1 cellular context compared by ENCODE assay signal in genomic region chr18:59139615-59140286, GRCh38.
TF ChIP-seq lines count a peak whose summit lies in the region.

Gene SEC11C (plus strand): TSS chr18:59139884. CDS start chr18:59139949, 65 bp downstream.

TF ChIP-seq in HepG2, 621 proteins besides CTCF, POLR2A, EP300 and RAD21 (continued from another document and continues in another):
- TF ChIP-seq, protein P1, sequence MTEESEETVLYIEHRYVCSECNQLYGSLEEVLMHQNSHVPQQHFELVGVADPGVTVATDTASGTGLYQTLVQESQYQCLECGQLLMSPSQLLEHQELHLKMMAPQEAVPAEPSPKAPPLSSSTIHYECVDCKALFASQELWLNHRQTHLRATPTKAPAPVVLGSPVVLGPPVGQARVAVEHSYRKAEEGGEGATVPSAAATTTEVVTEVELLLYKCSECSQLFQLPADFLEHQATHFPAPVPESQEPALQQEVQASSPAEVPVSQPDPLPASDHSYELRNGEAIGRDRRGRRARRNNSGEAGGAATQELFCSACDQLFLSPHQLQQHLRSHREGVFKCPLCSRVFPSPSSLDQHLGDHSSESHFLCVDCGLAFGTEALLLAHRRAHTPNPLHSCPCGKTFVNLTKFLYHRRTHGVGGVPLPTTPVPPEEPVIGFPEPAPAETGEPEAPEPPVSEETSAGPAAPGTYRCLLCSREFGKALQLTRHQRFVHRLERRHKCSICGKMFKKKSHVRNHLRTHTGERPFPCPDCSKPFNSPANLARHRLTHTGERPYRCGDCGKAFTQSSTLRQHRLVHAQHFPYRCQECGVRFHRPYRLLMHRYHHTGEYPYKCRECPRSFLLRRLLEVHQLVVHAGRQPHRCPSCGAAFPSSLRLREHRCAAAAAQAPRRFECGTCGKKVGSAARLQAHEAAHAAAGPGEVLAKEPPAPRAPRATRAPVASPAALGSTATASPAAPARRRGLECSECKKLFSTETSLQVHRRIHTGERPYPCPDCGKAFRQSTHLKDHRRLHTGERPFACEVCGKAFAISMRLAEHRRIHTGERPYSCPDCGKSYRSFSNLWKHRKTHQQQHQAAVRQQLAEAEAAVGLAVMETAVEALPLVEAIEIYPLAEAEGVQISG (CRISPR knock-in tag; IDR thresholded peaks at IDR 0.05) = peak; percentile 87
- peak; percentile 78 for TF ChIP-seq SP4 (CRISPR knock-in tag; IDR thresholded peaks at IDR 0.05)
- no peak for TF ChIP-seq ZNF275 (CRISPR knock-in tag; IDR thresholded peaks at IDR 0.05; ENCODE audit: borderline replicate concordance)
- TF ChIP-seq ZNF350 (CRISPR knock-in tag; IDR thresholded peaks at IDR 0.05; ENCODE audit: borderline replicate concordance, low read depth) = peak; percentile 53; the same call in 1 of the 2 replicates
- 0 out of 2 replicates have a peak, but pooled peaks have one; percentile 53 for TF ChIP-seq MIER3 (CRISPR knock-in tag; IDR thresholded peaks at IDR 0.05; ENCODE audit: borderline replicate concordance)
- peak; percentile 42 for TF ChIP-seq ZNF781 (CRISPR knock-in tag; IDR thresholded peaks at IDR 0.05; ENCODE audit: borderline replicate concordance, not compliant biosample characterization)
- TF ChIP-seq ZBTB7B (CRISPR knock-in tag; IDR thresholded peaks at IDR 0.05) = 0 out of 2 replicates have a peak, but pooled peaks have one; percentile 24
- TF ChIP-seq ZFP62 (CRISPR knock-in tag; IDR thresholded peaks at IDR 0.05) = peak; percentile 84; the same call in 1 of the 2 replicates
- TF ChIP-seq PHF21A (CRISPR knock-in tag; IDR thresholded peaks at IDR 0.05) = peak; percentile 60
- peak; percentile 43; the same call in 1 of the 2 replicates for TF ChIP-seq KAT7 (CRISPR knock-in tag; IDR thresholded peaks at IDR 0.05; ENCODE audit: borderline replicate concordance)
- TF ChIP-seq NFKB2 (CRISPR knock-in tag; IDR thresholded peaks at IDR 0.05; ENCODE audit: borderline replicate concordance) = 0 out of 2 replicates have a peak, but pooled peaks have one; percentile 39
- peak; percentile 86; the same call in 1 of the 2 replicates for TF ChIP-seq YEATS2 (CRISPR knock-in tag; IDR thresholded peaks at IDR 0.05; ENCODE audit: borderline replicate concordance)
- no peak for TF ChIP-seq FLYWCH1 (CRISPR knock-in tag; IDR thresholded peaks at IDR 0.05)
- 0 out of 2 replicates have a peak, but pooled peaks have one; percentile 39 for TF ChIP-seq ZNF749 (CRISPR knock-in tag; IDR thresholded peaks at IDR 0.05; ENCODE audit: borderline replicate concordance)
- peak; percentile 91 for TF ChIP-seq RBFOX2 (IDR thresholded peaks at IDR 0.05; ENCODE audit: low read depth, low read length)
- no peak for TF ChIP-seq EZH2 (conservative IDR thresholded peaks at IDR 0.05; ENCODE audit: low read depth, low read length)
- TF ChIP-seq, protein P2, sequence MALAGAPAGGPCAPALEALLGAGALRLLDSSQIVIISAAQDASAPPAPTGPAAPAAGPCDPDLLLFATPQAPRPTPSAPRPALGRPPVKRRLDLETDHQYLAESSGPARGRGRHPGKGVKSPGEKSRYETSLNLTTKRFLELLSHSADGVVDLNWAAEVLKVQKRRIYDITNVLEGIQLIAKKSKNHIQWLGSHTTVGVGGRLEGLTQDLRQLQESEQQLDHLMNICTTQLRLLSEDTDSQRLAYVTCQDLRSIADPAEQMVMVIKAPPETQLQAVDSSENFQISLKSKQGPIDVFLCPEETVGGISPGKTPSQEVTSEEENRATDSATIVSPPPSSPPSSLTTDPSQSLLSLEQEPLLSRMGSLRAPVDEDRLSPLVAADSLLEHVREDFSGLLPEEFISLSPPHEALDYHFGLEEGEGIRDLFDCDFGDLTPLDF (CRISPR knock-in tag; IDR thresholded peaks at IDR 0.05) = no peak
- peak in 1 of 2 experiments; percentile 32; a peak in 1 of 4 replicates for TF ChIP-seq ATF4 (CRISPR knock-in tag; IDR thresholded peaks at IDR 0.05)
- no peak for TF ChIP-seq ZFP36L1 (CRISPR knock-in tag; IDR thresholded peaks at IDR 0.05)
- TF ChIP-seq, protein P3, sequence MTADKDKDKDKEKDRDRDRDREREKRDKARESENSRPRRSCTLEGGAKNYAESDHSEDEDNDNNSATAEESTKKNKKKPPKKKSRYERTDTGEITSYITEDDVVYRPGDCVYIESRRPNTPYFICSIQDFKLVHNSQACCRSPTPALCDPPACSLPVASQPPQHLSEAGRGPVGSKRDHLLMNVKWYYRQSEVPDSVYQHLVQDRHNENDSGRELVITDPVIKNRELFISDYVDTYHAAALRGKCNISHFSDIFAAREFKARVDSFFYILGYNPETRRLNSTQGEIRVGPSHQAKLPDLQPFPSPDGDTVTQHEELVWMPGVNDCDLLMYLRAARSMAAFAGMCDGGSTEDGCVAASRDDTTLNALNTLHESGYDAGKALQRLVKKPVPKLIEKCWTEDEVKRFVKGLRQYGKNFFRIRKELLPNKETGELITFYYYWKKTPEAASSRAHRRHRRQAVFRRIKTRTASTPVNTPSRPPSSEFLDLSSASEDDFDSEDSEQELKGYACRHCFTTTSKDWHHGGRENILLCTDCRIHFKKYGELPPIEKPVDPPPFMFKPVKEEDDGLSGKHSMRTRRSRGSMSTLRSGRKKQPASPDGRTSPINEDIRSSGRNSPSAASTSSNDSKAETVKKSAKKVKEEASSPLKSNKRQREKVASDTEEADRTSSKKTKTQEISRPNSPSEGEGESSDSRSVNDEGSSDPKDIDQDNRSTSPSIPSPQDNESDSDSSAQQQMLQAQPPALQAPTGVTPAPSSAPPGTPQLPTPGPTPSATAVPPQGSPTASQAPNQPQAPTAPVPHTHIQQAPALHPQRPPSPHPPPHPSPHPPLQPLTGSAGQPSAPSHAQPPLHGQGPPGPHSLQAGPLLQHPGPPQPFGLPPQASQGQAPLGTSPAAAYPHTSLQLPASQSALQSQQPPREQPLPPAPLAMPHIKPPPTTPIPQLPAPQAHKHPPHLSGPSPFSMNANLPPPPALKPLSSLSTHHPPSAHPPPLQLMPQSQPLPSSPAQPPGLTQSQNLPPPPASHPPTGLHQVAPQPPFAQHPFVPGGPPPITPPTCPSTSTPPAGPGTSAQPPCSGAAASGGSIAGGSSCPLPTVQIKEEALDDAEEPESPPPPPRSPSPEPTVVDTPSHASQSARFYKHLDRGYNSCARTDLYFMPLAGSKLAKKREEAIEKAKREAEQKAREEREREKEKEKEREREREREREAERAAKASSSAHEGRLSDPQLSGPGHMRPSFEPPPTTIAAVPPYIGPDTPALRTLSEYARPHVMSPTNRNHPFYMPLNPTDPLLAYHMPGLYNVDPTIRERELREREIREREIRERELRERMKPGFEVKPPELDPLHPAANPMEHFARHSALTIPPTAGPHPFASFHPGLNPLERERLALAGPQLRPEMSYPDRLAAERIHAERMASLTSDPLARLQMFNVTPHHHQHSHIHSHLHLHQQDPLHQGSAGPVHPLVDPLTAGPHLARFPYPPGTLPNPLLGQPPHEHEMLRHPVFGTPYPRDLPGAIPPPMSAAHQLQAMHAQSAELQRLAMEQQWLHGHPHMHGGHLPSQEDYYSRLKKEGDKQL (CRISPR knock-in tag; IDR thresholded peaks at IDR 0.05; ENCODE audit: low read depth) = no peak
- TF ChIP-seq UBTF (CRISPR knock-in tag; IDR thresholded peaks at IDR 0.05) = peak; percentile 82
- TF ChIP-seq MTF2 (CRISPR knock-in tag; IDR thresholded peaks at IDR 0.05; ENCODE audit: borderline replicate concordance) = no peak
- TF ChIP-seq ZNF383 (CRISPR knock-in tag; IDR thresholded peaks at IDR 0.05; ENCODE audit: borderline replicate concordance) = no peak
- peak; percentile 23 for TF ChIP-seq ZNF331 (CRISPR knock-in tag; IDR thresholded peaks at IDR 0.05)
- peak; percentile 80; the same call in 1 of the 2 replicates for TF ChIP-seq ZNF558 (CRISPR knock-in tag; IDR thresholded peaks at IDR 0.05; ENCODE audit: borderline replicate concordance)
- peak; percentile 63 for TF ChIP-seq CREB1 (IDR thresholded peaks at IDR 0.05)
- peak; percentile 64; the same call in 1 of the 2 replicates for TF ChIP-seq CREB1 (CRISPR knock-in tag; IDR thresholded peaks at IDR 0.05)
- no peak for TF ChIP-seq HNF4G (IDR thresholded peaks at IDR 0.05; ENCODE audit: borderline replicate concordance, low read depth, low read length)
- no peak for TF ChIP-seq HNF4G (CRISPR knock-in tag; IDR thresholded peaks at IDR 0.05; ENCODE audit: borderline replicate concordance, low read depth)
- no peak for TF ChIP-seq NONO (IDR thresholded peaks at IDR 0.05)
- TF ChIP-seq NONO (CRISPR knock-in tag; conservative IDR thresholded peaks at IDR 0.05) = peak; percentile 52; the same call in 1 of the 2 replicates
- peak; percentile 22; the same call in 1 of the 2 replicates for TF ChIP-seq ZNF710 (CRISPR knock-in tag; IDR thresholded peaks at IDR 0.05; ENCODE audit: borderline replicate concordance)
- 0 out of 2 replicates have a peak, but pooled peaks have one; percentile 65 for TF ChIP-seq ZNF510 (CRISPR knock-in tag; IDR thresholded peaks at IDR 0.05; ENCODE audit: low read depth)
- TF ChIP-seq BATF2 (CRISPR knock-in tag; IDR thresholded peaks at IDR 0.05) = no peak
